In genomic region chr9:35658144-35658893, GRCh38 we compare ENCODE assay signal across 1 cellular context.
TF ChIP-seq lines count a peak whose summit lies in the region.

TSS of gene CCDC107 (plus strand) at chr9:35658292. CDS start at chr9:35658380, 88 bp downstream.

TF ChIP-seq in HepG2, 621 proteins besides CTCF, POLR2A, EP300 and RAD21 (continued from another document and continues in another):
- TF ChIP-seq PCBP1 (IDR thresholded peaks at IDR 0.05; ENCODE audit: borderline replicate concordance, low read depth, low read length) (peak; percentile 67; the same call in 1 of the 2 replicates), STAG1 (CRISPR knock-in tag; IDR thresholded peaks at IDR 0.05) (peak; percentile 84), ATF5 (CRISPR knock-in tag; IDR thresholded peaks at IDR 0.05; ENCODE audit: low read depth) (no peak; the same call in 1 of the 2 replicates), LRRFIP1 (CRISPR knock-in tag; conservative IDR thresholded peaks at IDR 0.05) (no peak), ZFX (CRISPR knock-in tag; IDR thresholded peaks at IDR 0.05; ENCODE audit: low read depth) (peak; percentile 73; the same call in 1 of the 2 replicates), NFYC (CRISPR knock-in tag; IDR thresholded peaks at IDR 0.05) (no peak; the same call in 1 of the 2 replicates), ZBTB14 (CRISPR knock-in tag; IDR thresholded peaks at IDR 0.05) (no peak; the same call in 1 of the 2 replicates), ZFYVE20 (CRISPR knock-in tag; IDR thresholded peaks at IDR 0.05; ENCODE audit: borderline replicate concordance, low read depth) (no peak), RFXAP (CRISPR knock-in tag; IDR thresholded peaks at IDR 0.05; ENCODE audit: borderline replicate concordance) (0 out of 2 replicates have a peak, but pooled peaks have one; percentile 22), TSC22D2 (CRISPR knock-in tag; IDR thresholded peaks at IDR 0.05; ENCODE audit: borderline replicate concordance) (no peak; the same call in 1 of the 2 replicates), ZBTB7A (CRISPR knock-in tag; IDR thresholded peaks at IDR 0.05) (peak; percentile 98), HIVEP1 (CRISPR knock-in tag; IDR thresholded peaks at IDR 0.05) (peak; percentile 88), NR0B2 (CRISPR knock-in tag; IDR thresholded peaks at IDR 0.05) (peak; percentile 88; the same call in 1 of the 2 replicates), NFKBIZ (CRISPR knock-in tag; IDR thresholded peaks at IDR 0.05) (no peak), ZNF576 (CRISPR knock-in tag; IDR thresholded peaks at IDR 0.05) (peak; percentile 41; the same call in 1 of the 2 replicates), SMAD9 (CRISPR knock-in tag; IDR thresholded peaks at IDR 0.05) (no peak), ZIK1 (CRISPR knock-in tag; IDR thresholded peaks at IDR 0.05; ENCODE audit: borderline replicate concordance, low read depth) (no peak), GFI1 (CRISPR knock-in tag; IDR thresholded peaks at IDR 0.05; ENCODE audit: borderline replicate concordance) (peak; percentile 78; the same call in 1 of the 2 replicates), IRF9 (CRISPR knock-in tag; IDR thresholded peaks at IDR 0.05; ENCODE audit: borderline replicate concordance) (peak; percentile 85; the same call in 1 of the 2 replicates), RARG (CRISPR knock-in tag; IDR thresholded peaks at IDR 0.05; ENCODE audit: low read depth) (no peak; the same call in 1 of the 2 replicates), CENPT (CRISPR knock-in tag; IDR thresholded peaks at IDR 0.05; ENCODE audit: low read depth) (0 out of 2 replicates have a peak, but pooled peaks have one; percentile 51), ETV6 (CRISPR knock-in tag; conservative IDR thresholded peaks at IDR 0.05) (no peak), KDM1A (CRISPR knock-in tag; IDR thresholded peaks at IDR 0.05) (no peak), ZNF556 (CRISPR knock-in tag; IDR thresholded peaks at IDR 0.05; ENCODE audit: borderline replicate concordance) (peak; percentile 4; the same call in 1 of the 2 replicates), ZNF549 (CRISPR knock-in tag; IDR thresholded peaks at IDR 0.05) (no peak), MATR3 (CRISPR knock-in tag; IDR thresholded peaks at IDR 0.05) (no peak), REST (IDR thresholded peaks at IDR 0.05; ENCODE audit: borderline replicate concordance in 1 of 2, low read depth in 1 of 2, low read length in 2 of 2) (peak in 1 of 2 experiments; percentile 69; a peak in 1 of 4 replicates), E2F2 (CRISPR knock-in tag; IDR thresholded peaks at IDR 0.05; ENCODE audit: borderline replicate concordance) (no peak), ATF7 (IDR thresholded peaks at IDR 0.05) (no peak), ATF7 (CRISPR knock-in tag; IDR thresholded peaks at IDR 0.05) (no peak), SATB2 (CRISPR knock-in tag; IDR thresholded peaks at IDR 0.05) (peak; percentile 72; the same call in 1 of the 2 replicates), ZSCAN31 (CRISPR knock-in tag; IDR thresholded peaks at IDR 0.05; ENCODE audit: low read depth) (no peak; the same call in 1 of the 2 replicates), ZNF253 (CRISPR knock-in tag; IDR thresholded peaks at IDR 0.05; ENCODE audit: borderline replicate concordance) (0 out of 2 replicates have a peak, but pooled peaks have one; percentile 73), KDM5B (CRISPR knock-in tag; IDR thresholded peaks at IDR 0.05; ENCODE audit: borderline replicate concordance) (peak; percentile 76), MEF2D (CRISPR knock-in tag; IDR thresholded peaks at IDR 0.05) (peak; percentile 17; the same call in 1 of the 2 replicates), ZNF841 (CRISPR knock-in tag; IDR thresholded peaks at IDR 0.05; ENCODE audit: borderline replicate concordance) (no peak), ZNF318 (CRISPR knock-in tag; IDR thresholded peaks at IDR 0.05) (no peak), HOXA5 (CRISPR knock-in tag; IDR thresholded peaks at IDR 0.05) (no peak), ZSCAN25 (CRISPR knock-in tag; IDR thresholded peaks at IDR 0.05) (no peak), ZNF331 (CRISPR knock-in tag; IDR thresholded peaks at IDR 0.05) (peak; percentile 11; the same call in 1 of the 2 replicates), ZNF33B (CRISPR knock-in tag; IDR thresholded peaks at IDR 0.05) (no peak), ZNF709 (CRISPR knock-in tag; IDR thresholded peaks at IDR 0.05) (no peak)
